Comparison of ENCODE assay signal across 1 cellular context in the genomic region with DNA sequence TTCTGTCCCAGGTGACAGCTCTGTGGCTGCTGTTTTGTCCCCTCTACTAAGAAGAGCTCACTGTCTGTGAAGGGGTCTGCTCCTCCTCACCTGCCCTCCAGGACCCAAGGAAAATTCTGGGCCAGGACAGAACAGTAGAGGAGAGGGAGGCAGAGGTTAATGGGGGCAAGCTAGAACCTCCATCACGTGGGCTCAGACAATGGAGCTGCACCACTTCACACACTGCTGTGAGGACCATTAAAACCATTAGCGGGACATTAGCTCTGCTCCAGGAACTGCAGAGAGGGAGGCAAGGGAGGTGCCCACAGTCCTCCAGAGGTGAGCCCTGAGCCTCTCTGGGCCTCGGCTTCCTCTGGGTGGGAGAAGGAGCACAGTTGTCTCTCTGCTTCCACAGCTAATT.
TF ChIP-seq lines count a peak whose summit lies in the region.

No MANE protein-coding gene starts in this region.

TF ChIP-seq in H1, 55 proteins besides CTCF, POLR2A, EP300 and RAD21:
- TF ChIP-seq HDAC2 (IDR thresholded peaks at IDR 0.05; ENCODE audit: borderline replicate concordance in 1 of 2, low read depth in 2 of 2, low read length in 2 of 2) (no peak), NANOG (IDR thresholded peaks at IDR 0.05; ENCODE audit: insufficient read depth, low read depth, low read length, poor library complexity, severe bottlenecking) (peak; percentile 95)
- TF ChIP-seq, protein P1, sequence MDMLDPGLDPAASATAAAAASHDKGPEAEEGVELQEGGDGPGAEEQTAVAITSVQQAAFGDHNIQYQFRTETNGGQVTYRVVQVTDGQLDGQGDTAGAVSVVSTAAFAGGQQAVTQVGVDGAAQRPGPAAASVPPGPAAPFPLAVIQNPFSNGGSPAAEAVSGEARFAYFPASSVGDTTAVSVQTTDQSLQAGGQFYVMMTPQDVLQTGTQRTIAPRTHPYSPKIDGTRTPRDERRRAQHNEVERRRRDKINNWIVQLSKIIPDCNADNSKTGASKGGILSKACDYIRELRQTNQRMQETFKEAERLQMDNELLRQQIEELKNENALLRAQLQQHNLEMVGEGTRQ (IDR thresholded peaks at IDR 0.05; ENCODE audit: low read length) = peak; percentile 32; the same call in 1 of the 2 replicates
